8 cellular contexts compared by ENCODE assay signal in the genomic region with DNA sequence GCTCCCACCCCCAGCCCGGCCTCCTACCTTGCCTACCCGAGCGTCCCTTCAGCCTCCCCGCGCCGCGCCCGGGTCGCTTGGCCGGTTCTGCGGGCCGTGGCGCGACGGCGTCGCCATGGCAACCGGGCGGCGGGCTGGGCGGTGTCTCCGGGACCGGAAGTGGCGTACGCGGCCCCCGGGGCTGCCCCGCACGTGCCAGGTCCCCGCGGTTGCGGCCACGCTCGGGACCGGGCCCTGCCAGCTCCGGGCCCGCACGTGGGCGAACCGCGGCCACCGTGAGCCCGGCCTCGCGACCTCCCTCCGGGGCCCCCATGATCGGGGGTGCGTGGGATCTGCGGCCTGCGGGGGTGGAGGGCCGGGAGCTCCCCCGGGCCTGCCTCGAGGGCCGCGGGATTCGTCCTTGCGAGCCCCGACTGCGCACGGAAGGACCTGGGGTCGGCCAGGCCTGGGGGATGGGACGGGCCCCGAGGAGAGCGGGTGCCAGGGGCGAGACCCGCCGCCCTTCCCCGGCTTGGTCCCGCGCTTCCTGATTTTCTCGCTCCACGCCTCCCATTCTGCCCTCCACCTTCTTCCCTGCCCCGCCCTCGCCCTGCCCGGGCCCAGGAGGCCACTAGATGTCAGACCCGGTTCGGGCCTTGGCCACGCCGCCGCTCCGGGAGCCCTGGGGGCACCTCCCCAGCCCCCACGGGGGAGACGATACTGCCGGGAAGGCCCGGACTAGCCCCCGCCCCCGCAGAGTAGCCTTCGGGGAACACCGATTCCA. TPM values are rescaled to one million over a fixed set of nuclear protein-coding genes. Genes with fewer than 3 reads are reported as not detected.
DNase-seq lines count a peak whose midpoint lies in the region; ATAC-seq and TF ChIP-seq lines count a peak whose summit lies in the region.

A gene with protein sequence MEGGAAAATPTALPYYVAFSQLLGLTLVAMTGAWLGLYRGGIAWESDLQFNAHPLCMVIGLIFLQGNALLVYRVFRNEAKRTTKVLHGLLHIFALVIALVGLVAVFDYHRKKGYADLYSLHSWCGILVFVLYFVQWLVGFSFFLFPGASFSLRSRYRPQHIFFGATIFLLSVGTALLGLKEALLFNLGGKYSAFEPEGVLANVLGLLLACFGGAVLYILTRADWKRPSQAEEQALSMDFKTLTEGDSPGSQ (minus strand): TSS at position 89 of the 763 bp plus-strand sequence. CDS start 8,759 bp downstream, outside the sequence.

- H3K4me2 ChIP-seq in parathyroid adenoma (ENCODE audit: low read length), result peak within 1 kb of the TSS; percentile 97

- DNase-seq in Calu3 (peak; percentile 87), HT-29 (ENCODE audit: low spot score) (peak; percentile 78), SHP77 (lab: John Stamatoyannopoulos, UW) (peak; percentile 54 to 83), glomerular visceral epithelial cell (ENCODE audit: extremely low spot score) (peak; percentile 71), transverse colon (peak; percentile 91)
- peak; percentile 75 for DNase-seq in activated naive CD4-positive, alpha-beta T cell treated with anti-CD3 and anti-CD28 coated beads, Interleukin-2, amount 50 U/mL, for 16 hours

- peak within 1 kb of the TSS; percentile 73 for H3K4me3 Mint-ChIP-seq in Calu3 (ENCODE audit: low read depth, unreplicated experiment)

- H3K9ac ChIP-seq in parathyroid adenoma, result peak within 1 kb of the TSS; percentile 90

- peak; percentile 45 for TF ChIP-seq POLR2A in transverse colon (IDR thresholded peaks at IDR 0.05)

- no peak for TF ChIP-seq EP300 in transverse colon (IDR thresholded peaks at IDR 0.05; ENCODE audit: low read depth)

- H3K4me1 ChIP-seq in parathyroid adenoma, result peaks cover 66% of the 10 kb centered on the region
- peaks cover 12 to 33% (median 26%) of the 10 kb centered on the region in 4 donors for H3K4me1 ChIP-seq in transverse colon

- H3K4me3 ChIP-seq in parathyroid adenoma (ENCODE audit: low read depth, low read length) (peak within 1 kb of the TSS; percentile 81), transverse colon (peak within 1 kb of the TSS; percentile 54 to 75 (median 67))

- peaks cover 8% of the 10 kb centered on the region for H3K4me1 Mint-ChIP-seq in Calu3 (ENCODE audit: low read depth, unreplicated experiment)

- H3K27me3 Mint-ChIP-seq in Calu3 (ENCODE audit: unreplicated experiment), result no peaks in the 10 kb centered on the region

- peaks cover 27% of the 10 kb centered on the region for H3K36me3 Mint-ChIP-seq in Calu3 (ENCODE audit: insufficient read depth, unreplicated experiment)

- H3K36me3 ChIP-seq in parathyroid adenoma (ENCODE audit: control insufficient read depth, insufficient read depth, low read length), result no peaks in the 10 kb centered on the region
- H3K36me3 ChIP-seq in transverse colon, result no peaks in the 10 kb centered on the region

- BruUV-seq in Calu3 (replicated peaks; lab: Mats Ljungman, UMichigan), result no TSS peak

- peak within 1 kb of the TSS; percentile 78 for H2AFZ ChIP-seq in parathyroid adenoma

- no peaks in the 10 kb centered on the region for H3K9me3 ChIP-seq in parathyroid adenoma (ENCODE audit: control insufficient read depth, low read length)
- no peaks in the 10 kb centered on the region for H3K9me3 ChIP-seq in transverse colon

- TF ChIP-seq CTCF in Calu3 (IDR thresholded peaks at IDR 0.05; ENCODE audit: unreplicated experiment) (no peak), parathyroid adenoma (IDR thresholded peaks at IDR 0.05) (peak; percentile 41), transverse colon (IDR thresholded peaks at IDR 0.05) (peak; percentile 11 to 38 (median 18))

- H3K27ac ChIP-seq in parathyroid adenoma, result peak within 1 kb of the TSS; percentile 98
- H3K27ac ChIP-seq in transverse colon, result peak within 1 kb of the TSS; percentile 86 to 93 (median 90)

- H3K9me3 Mint-ChIP-seq in Calu3 (ENCODE audit: low read depth, unreplicated experiment), result no peaks in the 10 kb centered on the region

- H3K27ac Mint-ChIP-seq in Calu3 (ENCODE audit: unreplicated experiment), result peak within 1 kb of the TSS; percentile 91

- H3K27me3 ChIP-seq in parathyroid adenoma (ENCODE audit: control insufficient read depth, insufficient read depth, low read length) (no peaks in the 10 kb centered on the region), transverse colon (no peaks in the 10 kb centered on the region)

- in situ Hi-C loops in transverse colon (cut with MboI; ENCODE audit: low pct_ligation_motif_present in 1 of 4, low pct_unique_long_range_greater_than_20kb in 1 of 4, low sequenced_read_pairs in 3 of 4), result no loop called here

- WGBS in transverse colon (ENCODE audit: low coverage in 1 of 2), 2 donors, result 2% methylated on average over 35 of the region's 89 CpGs; no CpG with 5 or more reads in 1 of the 2 donors

- intact Hi-C loops in Calu3 (cut with micrococcal nuclease; ENCODE audit: unreplicated experiment), result no loop called here
- intact Hi-C loops in transverse colon (cut with DNase I; ENCODE audit: low total_unique reads), result loop anchor here (10.0 kb wide), 1 partner anchor 88 kb away; no protein-coding TSS in a partner anchor

- ATAC-seq in GM19468 (IDR thresholded peaks at IDR 0.05; ENCODE audit: extremely low read depth, unreplicated experiment), result peak; percentile 19

- CTCF ChIA-PET in Calu3 (lab: Charles Lee), result interaction anchor here (1.5 kb wide), 1 partner anchor 33 kb away, joined by 6 read pairs; no protein-coding TSS in a partner anchor

- H3K79me2 ChIP-seq in parathyroid adenoma, result peaks cover under 1% of the 10 kb centered on the region

RNA-seq across cellular contexts. Expression of the gene that starts here (rescaled TPM):
- 50.3 and 52.1 TPM in 2 replicates for total RNA-seq in Calu3 (2022)
- total RNA-seq in HT-29 (2014; rRNA removed; shearing (Covaris generic)), result 104 and 105 TPM in 2 replicates
- 100 to 1,000 TPM in 1 of 4 donors, 10 to 100 TPM in 3; 52.6 to 315 (median 68.5) TPM for total RNA-seq in transverse colon

Comparison
In these comparisons a context has a peak if more than half of its experiments do, and no peak if none do; other contexts are left out.
1. Peak in every context shown above with its lines: DNase-seq, ATAC-seq, H3K4me3 ChIP-seq and H3K27ac ChIP-seq.